11 cellular contexts compared by ENCODE assay signal in genomic region chr2:99662761-99663341, GRCh38.
A peak's percentile ranks its signal among the peaks of the same experiment; 100 is the strongest.
DNase-seq lines count a peak whose midpoint lies in the region; ATAC-seq lines count a peak whose summit lies in the region.
"Had no signal": no experiment of that assay in that cellular context is flagged by ENCODE, and none has a peak within 500 bp of the region (broad histone marks: within the 10 kb centered on the region; RNA-seq: fewer than 3 reads in every experiment).

No MANE protein-coding gene starts in this region.

- DNase-seq in A172 (ENCODE audit: low spot score): peak; percentile 92
- DNase-seq in HT1080 (ENCODE audit: low read depth): peak; percentile 95
- peak; percentile 37 for DNase-seq in brain pericyte (ENCODE audit: low read depth, low spot score)
- DNase-seq in kidney tubule cell (ENCODE audit: low spot score): peak; percentile 95
- DNase-seq in HK-2 (ENCODE audit: unreplicated experiment): no peak
- DNase-seq in germinal center (ENCODE audit: low spot score): no peak
- no peak for DNase-seq in RPMI8226
- DNase-seq: activated CD8-positive, alpha-beta T cell treated with anti-CD3 and anti-CD28 coated beads for 36 hours; CD4-positive, alpha-beta T cell; KG1 had no signal

- ATAC-seq in HG02884 (IDR thresholded peaks at IDR 0.05; ENCODE audit: unreplicated experiment): no peak
- ATAC-seq: activated CD8-positive, alpha-beta T cell treated with anti-CD3 and anti-CD28 coated beads for 36 hours had no signal

Comparison
In these comparisons a context has a peak if more than half of its experiments do, and no peak if none do; other contexts are left out.
1. DNase-seq: peak in A172 (single experiment), HT1080 (single experiment), brain pericyte (single experiment) and kidney tubule cell (single experiment); none in HK-2 (single experiment), germinal center (single experiment) and RPMI8226 (single experiment).